In the genomic region with DNA sequence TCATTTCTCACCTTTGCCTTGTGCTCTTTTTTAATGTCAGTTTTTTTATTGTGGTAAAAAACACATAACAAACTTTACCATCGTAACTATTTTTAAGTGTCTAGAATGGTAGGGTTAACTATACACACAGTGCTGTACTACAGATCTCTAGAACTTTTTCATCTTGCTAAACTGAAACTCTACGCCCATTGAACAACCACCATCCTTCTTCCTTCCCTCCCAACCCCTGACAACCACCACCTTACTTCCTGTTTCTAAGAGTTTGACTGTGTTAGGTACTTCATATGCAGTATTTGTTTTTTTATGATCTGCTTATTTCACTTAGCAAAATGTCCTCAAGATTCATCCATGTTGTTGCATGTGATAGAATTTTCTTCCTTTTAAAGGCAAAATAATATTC, we compare ENCODE assay signal across 24 cellular contexts. TPM values are rescaled to one million over a fixed set of nuclear protein-coding genes. Genes with fewer than 3 reads are reported as not detected.
A peak's percentile ranks its signal among the peaks of the same experiment; 100 is the strongest.
DNase-seq lines count a peak whose midpoint lies in the region; ATAC-seq and TF ChIP-seq lines count a peak whose summit lies in the region.
"Had no signal": no experiment of that assay in that cellular context is flagged by ENCODE, and none has a peak within 500 bp of the region (broad histone marks: within the 10 kb centered on the region; RNA-seq: fewer than 3 reads in every experiment).

No MANE protein-coding gene starts in this region.

- H3K4me1 ChIP-seq in naive thymus-derived CD4-positive, alpha-beta T cell (ENCODE audit: control insufficient read depth in 2 of 2, insufficient read depth in 2 of 2, low read length in 2 of 2), result peaks cover 0 to 3% of the 10 kb centered on the region in 2 donors
- no peaks in the 10 kb centered on the region for H3K4me1 ChIP-seq in gastrocnemius medialis
- H3K4me1 ChIP-seq: heart right ventricle had no signal

- no peak for TF ChIP-seq POLR2A in gastrocnemius medialis (IDR thresholded peaks at IDR 0.05)

- CTCF ChIA-PET in activated naive CD4-positive, alpha-beta T cell treated with anti-CD3 and anti-CD28 coated beads for 36 hours (lab: Charles Lee), result no interaction called here
- CTCF ChIA-PET in naive thymus-derived CD4-positive, alpha-beta T cell (lab: Charles Lee), result no interaction called here

- no peaks in the 10 kb centered on the region for H3K9me3 Mint-ChIP-seq in activated naive CD4-positive, alpha-beta T cell treated with anti-CD3 and anti-CD28 coated beads, Interleukin-2, amount 50 U/mL, for 24 hours
- H3K9me3 Mint-ChIP-seq in activated naive CD4-positive, alpha-beta T cell treated with anti-CD3 and anti-CD28 coated beads for 36 hours, result no peaks in the 10 kb centered on the region
- H3K9me3 Mint-ChIP-seq in naive thymus-derived CD4-positive, alpha-beta T cell, result peaks cover 0 to 2% (median 0%) of the 10 kb centered on the region in 11 donors
- H3K9me3 Mint-ChIP-seq: activated CD4-positive, alpha-beta memory T cell treated with anti-CD3 and anti-CD28 coated beads, Interleukin-2, amount 10 ng/mL, durations not matched to agents 7 days and 5 days; effector memory CD8-positive, alpha-beta T cell; natural killer cell had no signal

- POLR2A ChIA-PET in naive thymus-derived CD4-positive, alpha-beta T cell (lab: Charles Lee), result no interaction called here

- DNase-seq in activated naive CD4-positive, alpha-beta T cell treated with anti-CD3 and anti-CD28 coated beads for 36 hours, result no peak
- peak in 6 of 9 donors; percentile 33 to 68 (median 54) for DNase-seq in naive thymus-derived CD4-positive, alpha-beta T cell
- DNase-seq in stimulated activated naive CD8-positive, alpha-beta T cell treated with anti-CD3 and anti-CD28 coated beads, Interleukin-15, Interleukin-2, amounts not matched to agents 100 U/mL and 50 U/mL, for 24 hours, result no peak
- no peak for DNase-seq in activated effector memory CD4-positive, alpha-beta T cell treated with anti-CD3 and anti-CD28 coated beads, Interleukin-2, amount 50 U/mL, for 16 hours
- no peak for DNase-seq in gastrocnemius medialis
- DNase-seq: ACHN; activated CD4-positive, alpha-beta memory T cell treated with anti-CD3 and anti-CD28 coated beads, Interleukin-2, amount 10 ng/mL, durations not matched to agents 7 days and 5 days; anterior cingulate cortex; effector memory CD8-positive, alpha-beta T cell; heart right ventricle; Karpas-422; natural killer cell; NCI-H1436; NCI-H2171 treated with DMSO at 0.1 percent for 48 hours; NCI-H748 treated with DMSO at 0.1 percent for 48 hours; posterior cingulate gyrus; stimulated activated CD4-positive, alpha-beta T cell treated with anti-CD3 and anti-CD28 coated beads, Interleukin-4, amount 100 ng/mL, for 4 hours; stimulated activated CD8-positive, alpha-beta memory T cell treated with anti-CD3 and anti-CD28 coated beads, Interleukin-4, amount 100 ng/mL, for 48 hours had no signal

- in situ Hi-C loops in gastrocnemius medialis (cut with MboI; ENCODE audit: low sequenced_read_pairs in 4 of 4), result no loop called here

- no peaks in the 10 kb centered on the region for H3K27me3 Mint-ChIP-seq in activated naive CD4-positive, alpha-beta T cell treated with anti-CD3 and anti-CD28 coated beads, Interleukin-2, amount 50 U/mL, for 24 hours
- H3K27me3 Mint-ChIP-seq in activated naive CD4-positive, alpha-beta T cell treated with anti-CD3 and anti-CD28 coated beads for 36 hours (ENCODE audit: low read depth), result no peaks in the 10 kb centered on the region
- no peaks in the 10 kb centered on the region for H3K27me3 Mint-ChIP-seq in naive thymus-derived CD4-positive, alpha-beta T cell
- H3K27me3 Mint-ChIP-seq: activated CD4-positive, alpha-beta memory T cell treated with anti-CD3 and anti-CD28 coated beads, Interleukin-2, amount 10 ng/mL, durations not matched to agents 7 days and 5 days had no signal

- H3K27ac ChIP-seq in KOPT-K1 (ENCODE audit: low read depth, low read length, poor library complexity, severe bottlenecking), result peak overlapping the region; percentile 31
- no peak overlapping the region for H3K27ac ChIP-seq in naive thymus-derived CD4-positive, alpha-beta T cell (ENCODE audit: low read depth, low read length)
- no peak overlapping the region for H3K27ac ChIP-seq in gastrocnemius medialis
- H3K27ac ChIP-seq: heart right ventricle, SK-N-MC, skin epidermis had no signal

- H3K36me3 Mint-ChIP-seq in activated naive CD4-positive, alpha-beta T cell treated with anti-CD3 and anti-CD28 coated beads, Interleukin-2, amount 50 U/mL, for 24 hours, result peaks cover 1% of the 10 kb centered on the region
- peaks cover 7% of the 10 kb centered on the region for H3K36me3 Mint-ChIP-seq in activated naive CD4-positive, alpha-beta T cell treated with anti-CD3 and anti-CD28 coated beads for 36 hours (ENCODE audit: low read depth)
- peaks cover 0 to 6% (median 0%) of the 10 kb centered on the region in 5 donors for H3K36me3 Mint-ChIP-seq in naive thymus-derived CD4-positive, alpha-beta T cell
- H3K36me3 Mint-ChIP-seq: natural killer cell had no signal

- no peaks in the 10 kb centered on the region for H3K9me3 ChIP-seq in KOPT-K1 (ENCODE audit: insufficient read depth, low read length, poor library complexity, severe bottlenecking)
- H3K9me3 ChIP-seq in naive thymus-derived CD4-positive, alpha-beta T cell (ENCODE audit: control insufficient read depth in 2 of 3, low read length in 3 of 3), result no peaks in the 10 kb centered on the region
- no peaks in the 10 kb centered on the region for H3K9me3 ChIP-seq in gastrocnemius medialis
- H3K9me3 ChIP-seq: heart right ventricle had no signal

- TF ChIP-seq CTCF in gastrocnemius medialis (IDR thresholded peaks at IDR 0.05 in 4 of 5, conservative IDR thresholded peaks at IDR 0.05 in 1 of 5), result no peak

- no peaks in the 10 kb centered on the region for H3K27me3 ChIP-seq in naive thymus-derived CD4-positive, alpha-beta T cell (ENCODE audit: control insufficient read depth in 2 of 2, insufficient read depth in 2 of 2, low read length in 2 of 2)
- no peaks in the 10 kb centered on the region for H3K27me3 ChIP-seq in gastrocnemius medialis

- H3K36me3 ChIP-seq in KOPT-K1 (ENCODE audit: insufficient read depth, low read length) (no peaks in the 10 kb centered on the region), gastrocnemius medialis (no peaks in the 10 kb centered on the region)
- H3K36me3 ChIP-seq in naive thymus-derived CD4-positive, alpha-beta T cell (ENCODE audit: control insufficient read depth in 2 of 3, insufficient read depth in 3 of 3, low read length in 3 of 3), result no peaks in the 10 kb centered on the region
- H3K36me3 ChIP-seq: heart right ventricle had no signal

- peak overlapping the region; percentile 5 for H3K4me3 Mint-ChIP-seq in activated naive CD4-positive, alpha-beta T cell treated with anti-CD3 and anti-CD28 coated beads, Interleukin-2, amount 50 U/mL, for 24 hours
- H3K4me3 Mint-ChIP-seq in activated naive CD4-positive, alpha-beta T cell treated with anti-CD3 and anti-CD28 coated beads for 36 hours, result no peak overlapping the region
- peak overlapping the region in 9 of 10 donors; percentile 19 to 78 (median 53) for H3K4me3 Mint-ChIP-seq in naive thymus-derived CD4-positive, alpha-beta T cell
- H3K4me3 Mint-ChIP-seq: activated CD4-positive, alpha-beta memory T cell treated with anti-CD3 and anti-CD28 coated beads, Interleukin-2, amount 10 ng/mL, durations not matched to agents 7 days and 5 days; effector memory CD8-positive, alpha-beta T cell; natural killer cell had no signal

- H3K27ac Mint-ChIP-seq in activated naive CD4-positive, alpha-beta T cell treated with anti-CD3 and anti-CD28 coated beads, Interleukin-2, amount 50 U/mL, for 24 hours, result peak overlapping the region; percentile 26
- no peak overlapping the region for H3K27ac Mint-ChIP-seq in activated naive CD4-positive, alpha-beta T cell treated with anti-CD3 and anti-CD28 coated beads for 36 hours
- peak overlapping the region; percentile 5 to 90 (median 62) for H3K27ac Mint-ChIP-seq in naive thymus-derived CD4-positive, alpha-beta T cell
- H3K27ac Mint-ChIP-seq: activated CD4-positive, alpha-beta memory T cell treated with anti-CD3 and anti-CD28 coated beads, Interleukin-2, amount 10 ng/mL, durations not matched to agents 7 days and 5 days; effector memory CD8-positive, alpha-beta T cell; natural killer cell had no signal

- intact Hi-C loops in activated naive CD4-positive, alpha-beta T cell treated with anti-CD3 and anti-CD28 coated beads for 36 hours (cut with micrococcal nuclease), result no loop called here
- intact Hi-C loops in naive thymus-derived CD4-positive, alpha-beta T cell (cut with micrococcal nuclease), result no loop called here
- intact Hi-C loops in gastrocnemius medialis (cut with DNase I; ENCODE audit: low total_unique reads), result no loop called here

- H3K4me3 ChIP-seq in naive thymus-derived CD4-positive, alpha-beta T cell (ENCODE audit: low read length), result no peak overlapping the region
- no peak overlapping the region for H3K4me3 ChIP-seq in gastrocnemius medialis
- H3K4me3 ChIP-seq: heart right ventricle, SK-N-MC, skin epidermis had no signal

- H3K4me1 Mint-ChIP-seq in activated naive CD4-positive, alpha-beta T cell treated with anti-CD3 and anti-CD28 coated beads, Interleukin-2, amount 50 U/mL, for 24 hours, result peaks cover 11% of the 10 kb centered on the region
- peaks cover 11% of the 10 kb centered on the region for H3K4me1 Mint-ChIP-seq in activated naive CD4-positive, alpha-beta T cell treated with anti-CD3 and anti-CD28 coated beads for 36 hours (ENCODE audit: low read depth)
- peaks cover 5 to 30% (median 16%) of the 10 kb centered on the region in 7 donors for H3K4me1 Mint-ChIP-seq in naive thymus-derived CD4-positive, alpha-beta T cell

- ATAC-seq in GM21526 (IDR thresholded peaks at IDR 0.05; ENCODE audit: low FRiP score, unreplicated experiment) (peak; percentile 74), gastrocnemius medialis (no peak)
- peak; percentile 59 for ATAC-seq in naive thymus-derived CD4-positive, alpha-beta T cell
- ATAC-seq in stimulated activated naive CD8-positive, alpha-beta T cell treated with anti-CD3 and anti-CD28 coated beads, Interleukin-15, Interleukin-2, amounts not matched to agents 100 U/mL and 50 U/mL, for 24 hours, result no peak
- ATAC-seq: effector memory CD8-positive, alpha-beta T cell; heart right ventricle; natural killer cell; Panc1 had no signal

RNA-seq across cellular contexts. Expression of a gene that starts 54.9 kb away (rescaled TPM):
- total RNA-seq in activated naive CD4-positive, alpha-beta T cell treated with anti-CD3 and anti-CD28 coated beads for 36 hours, result 100 to 1,000 TPM; 235 to 240 TPM
- 10 to 100 TPM in 2 of 5 experiments, 1 to 10 TPM in 3; 1.6 to 65.2 (median 9.5) TPM for total RNA-seq in naive thymus-derived CD4-positive, alpha-beta T cell
- 10 to 100 TPM; 14.2 to 20.6 TPM for polyA plus RNA-seq in naive thymus-derived CD4-positive, alpha-beta T cell
- under 1 TPM in 2 of 4 donors, not detected in 2; 0.33 to 0.52 TPM for total RNA-seq in gastrocnemius medialis

Comparison
In these comparisons a context has a peak if more than half of its experiments do, and no peak if none do; other contexts are left out.
1. DNase-seq: peak in naive thymus-derived CD4-positive, alpha-beta T cell (6 of 9); none in activated naive CD4-positive, alpha-beta T cell treated with anti-CD3 and anti-CD28 coated beads for 36 hours (single experiment), stimulated activated naive CD8-positive, alpha-beta T cell treated with anti-CD3 and anti-CD28 coated beads, Interleukin-15, Interleukin-2, amounts not matched to agents 100 U/mL and 50 U/mL, for 24 hours (single experiment), activated effector memory CD4-positive, alpha-beta T cell treated with anti-CD3 and anti-CD28 coated beads, Interleukin-2, amount 50 U/mL, for 16 hours (single experiment) and gastrocnemius medialis (0 of 2).
2. ATAC-seq: peak in GM21526 (single experiment) and naive thymus-derived CD4-positive, alpha-beta T cell (single experiment); none in stimulated activated naive CD8-positive, alpha-beta T cell treated with anti-CD3 and anti-CD28 coated beads, Interleukin-15, Interleukin-2, amounts not matched to agents 100 U/mL and 50 U/mL, for 24 hours (single experiment) and gastrocnemius medialis (0 of 2).